ENCODE assay signal across 8 cellular contexts in the genomic region with DNA sequence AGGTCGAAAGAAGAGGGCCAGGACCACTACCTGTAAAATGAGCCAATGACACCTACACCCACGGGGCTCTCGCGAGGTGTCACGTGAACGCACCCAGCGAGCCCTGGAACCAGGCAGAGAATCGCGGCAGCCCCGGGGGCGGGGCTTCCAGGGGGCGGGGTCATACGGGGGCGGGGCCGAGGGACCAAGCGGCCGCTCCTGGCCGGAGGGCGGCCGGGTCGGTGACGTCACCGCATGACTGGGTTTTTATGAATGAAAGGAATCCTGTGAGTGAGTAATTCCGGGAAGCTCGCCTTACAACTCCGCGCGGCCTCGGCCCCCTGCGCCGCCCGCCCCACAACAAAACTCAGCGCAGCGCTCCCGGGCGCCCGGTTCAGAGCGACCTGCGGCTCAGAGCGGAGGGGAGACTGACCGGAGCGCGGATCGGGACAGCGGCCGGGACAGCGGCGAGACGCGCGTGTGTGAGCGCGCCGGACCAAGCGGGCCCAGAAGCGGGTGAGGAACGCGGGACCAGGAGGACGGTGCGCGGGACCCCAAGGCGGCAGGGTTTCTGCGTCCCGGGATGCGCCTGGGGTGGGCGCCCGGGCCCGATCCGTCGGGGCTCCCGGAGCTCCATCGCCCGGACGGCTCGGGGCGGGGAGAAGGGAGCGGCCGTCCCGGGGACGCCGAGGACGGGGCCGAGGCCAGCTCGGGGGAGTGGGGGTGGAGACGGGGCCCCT. TPM values are rescaled to one million over a fixed set of nuclear protein-coding genes. Genes with fewer than 3 reads are reported as not detected.
DNase-seq lines count a peak whose midpoint lies in the region; ATAC-seq and TF ChIP-seq lines count a peak whose summit lies in the region.

MAFF (plus strand) TSS at position 277 of the 719 bp plus-strand sequence. CDS start 11,860 bp downstream, outside the sequence.

- H3K4me1 Mint-ChIP-seq in activated CD8-positive, alpha-beta T cell treated with anti-CD3 and anti-CD28 coated beads for 36 hours (ENCODE audit: low read depth): peaks cover 37% of the 10 kb centered on the region

- H3K4me1 ChIP-seq in duodenal mucosa (ENCODE audit: control insufficient read depth in 1 of 2, insufficient read depth in 2 of 2, low read length in 2 of 2): peaks cover 27 to 34% of the 10 kb centered on the region in 2 donors

- 0 to 1% methylated on average over 69 to 73 of the region's 85 CpGs for WGBS in lower leg skin, 2 donors

- H3K36me3 Mint-ChIP-seq in activated CD8-positive, alpha-beta T cell treated with anti-CD3 and anti-CD28 coated beads for 36 hours (ENCODE audit: low read depth): peaks cover 2% of the 10 kb centered on the region

- H3K9me3 Mint-ChIP-seq in activated CD8-positive, alpha-beta T cell treated with anti-CD3 and anti-CD28 coated beads for 36 hours: no peaks in the 10 kb centered on the region

- H3K9me3 ChIP-seq in duodenal mucosa (ENCODE audit: control insufficient read depth in 1 of 2, low read length in 2 of 2): no peaks in the 10 kb centered on the region

- DNase-seq in AML-193 (lab: John Stamatoyannopoulos, UW): peak; percentile 68 to 69
- DNase-seq in NCI-H82 (lab: John Stamatoyannopoulos, UW): peak; percentile 93
- DNase-seq in activated CD8-positive, alpha-beta T cell treated with anti-CD3 and anti-CD28 coated beads for 36 hours: peak; percentile 97
- DNase-seq in lower leg skin (ENCODE audit: low spot score in 2 of 2): peak; percentile 96 to 99
- DNase-seq in stimulated activated CD4-positive, alpha-beta T cell treated with anti-CD3 and anti-CD28 coated beads, Interleukin-4, amount 100 ng/mL, for 24 hours: peak; percentile 87

- H3K27ac Mint-ChIP-seq in activated CD8-positive, alpha-beta T cell treated with anti-CD3 and anti-CD28 coated beads for 36 hours: peak within 1 kb of the TSS; percentile 93

- no peaks in the 10 kb centered on the region for H3K36me3 ChIP-seq in duodenal mucosa (ENCODE audit: control insufficient read depth in 1 of 2, insufficient read depth in 2 of 2, low read length in 2 of 2)

- POLR2A ChIA-PET in activated CD8-positive, alpha-beta T cell treated with anti-CD3 and anti-CD28 coated beads for 36 hours (lab: Charles Lee): interaction anchor here (0.6 to 2.8 kb wide), 12 partner anchors 9 to 906 kb away, joined by 3 to 21 read pairs (median 4); partner anchors contain the start of gene PLA2G6

- CTCF ChIA-PET in activated CD8-positive, alpha-beta T cell treated with anti-CD3 and anti-CD28 coated beads for 36 hours (lab: Charles Lee): interaction anchor here (0.9 to 4.0 kb wide), 8 partner anchors 13 to 101 kb away, joined by 3 to 11 read pairs (median 5); partner anchors contain the start of gene PLA2G6

- no peaks in the 10 kb centered on the region for H3K27me3 Mint-ChIP-seq in activated CD8-positive, alpha-beta T cell treated with anti-CD3 and anti-CD28 coated beads for 36 hours

- peak; percentile 59 for ATAC-seq in GM19035 (IDR thresholded peaks at IDR 0.05; ENCODE audit: unreplicated experiment)
- ATAC-seq in HG03460 (IDR thresholded peaks at IDR 0.05; ENCODE audit: unreplicated experiment): peak; percentile 42
- ATAC-seq in activated CD8-positive, alpha-beta T cell treated with anti-CD3 and anti-CD28 coated beads for 36 hours: peak; percentile 78

- TF ChIP-seq CTCF in activated CD8-positive, alpha-beta T cell treated with anti-CD3 and anti-CD28 coated beads for 36 hours (IDR thresholded peaks at IDR 0.05): no peak
- TF ChIP-seq CTCF in lower leg skin (IDR thresholded peaks at IDR 0.05): no peak

- H3K4me3 ChIP-seq in duodenal mucosa (ENCODE audit: low read depth in 1 of 2, low read length in 2 of 2) (peak within 1 kb of the TSS; percentile 85), lower leg skin (ENCODE audit: low read depth, poor library complexity, severe bottlenecking) (peak within 1 kb of the TSS; percentile 64)

- peak within 1 kb of the TSS; percentile 82 for H3K4me3 Mint-ChIP-seq in activated CD8-positive, alpha-beta T cell treated with anti-CD3 and anti-CD28 coated beads for 36 hours

- H3K27ac ChIP-seq in duodenal mucosa (ENCODE audit: low read depth, low read length): peak within 1 kb of the TSS; percentile 94

- TF ChIP-seq POLR2A in lower leg skin (IDR thresholded peaks at IDR 0.05): peak in 1 of 2 donors; percentile 88

- intact Hi-C loops in activated CD8-positive, alpha-beta T cell treated with anti-CD3 and anti-CD28 coated beads for 36 hours (cut with micrococcal nuclease): no loop called here
- intact Hi-C loops in lower leg skin (cut with DNase I; ENCODE audit: low total_unique reads): no loop called here

- no peaks in the 10 kb centered on the region for H3K27me3 ChIP-seq in duodenal mucosa (ENCODE audit: control insufficient read depth in 1 of 2, insufficient read depth in 2 of 2, low read length in 2 of 2)

- H3K9ac ChIP-seq in duodenal mucosa (ENCODE audit: low read depth in 1 of 2, low read length in 2 of 2): peak within 1 kb of the TSS; percentile 81 to 84

RNA-seq across cellular contexts. Expression of gene MAFF, which starts in this region (rescaled TPM):
- 10 to 100 TPM; 12.5 to 13.7 TPM for total RNA-seq in activated CD8-positive, alpha-beta T cell treated with anti-CD3 and anti-CD28 coated beads for 36 hours
- total RNA-seq in lower leg skin: 100 to 1,000 TPM in 1 of 4 donors, 10 to 100 TPM in 3; 64.7 to 116 (median 82.0) TPM

Comparison
In these comparisons a context has a peak if more than half of its experiments do, and no peak if none do; other contexts are left out.
1. Peak in every context shown above with its lines: DNase-seq, ATAC-seq, H3K4me3 ChIP-seq and H3K27ac ChIP-seq.
2. RNA of gene MAFF (total RNA-seq): 64.7 to 116 TPM in lower leg skin; 12.5 to 13.7 TPM in activated CD8-positive, alpha-beta T cell treated with anti-CD3 and anti-CD28 coated beads for 36 hours; every median in the first group is over 4 times any median in the second.